ENCODE assay signal across 17 cellular contexts in the genomic region with DNA sequence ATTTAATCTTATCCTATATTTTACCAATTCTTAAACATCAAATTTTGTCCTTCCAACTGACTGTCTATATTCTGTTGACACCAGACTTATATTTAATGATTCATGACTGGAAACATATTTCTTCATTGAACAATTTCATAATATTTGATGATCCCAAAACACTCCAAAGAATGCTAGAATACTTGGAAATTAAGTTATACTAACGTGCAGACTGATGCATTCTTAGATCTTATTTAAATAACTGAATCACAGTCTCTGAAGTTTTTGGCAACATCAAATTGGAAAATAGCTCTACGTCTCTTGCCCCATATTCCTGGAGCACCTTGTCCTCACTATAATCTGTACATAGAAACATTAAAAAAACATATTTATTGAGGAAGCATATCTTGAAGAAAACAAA.
DNase-seq lines count a peak whose midpoint lies in the region; ATAC-seq and TF ChIP-seq lines count a peak whose summit lies in the region.
"Had no signal": no experiment of that assay in that cellular context is flagged by ENCODE, and none has a peak within 500 bp of the region (broad histone marks: within the 10 kb centered on the region; RNA-seq: fewer than 3 reads in every experiment).

No MANE protein-coding gene starts in this region.

- H3K4me1 Mint-ChIP-seq in stimulated activated naive B cell treated with anti-CD40 and anti-IgM and Interleukin-4, amounts not matched to agents 10 μg/mL and 1 μg/mL and 100 μg/mL, for 72 hours = peaks cover 0 to 6% of the 10 kb centered on the region in 2 donors
- H3K4me1 Mint-ChIP-seq: B cell had no signal

- H3K4me3 ChIP-seq in GM23248 (no peak overlapping the region), RWPE2 (ENCODE audit: severe bottlenecking) (no peak overlapping the region), skeletal muscle satellite cell (ENCODE audit: low read length) (no peak overlapping the region)
- H3K4me3 ChIP-seq: SJCRH30 had no signal

- H3K36me3 Mint-ChIP-seq in stimulated activated naive B cell treated with anti-CD40 and anti-IgM and Interleukin-4, amounts not matched to agents 10 μg/mL and 1 μg/mL and 100 μg/mL, for 72 hours = no peaks in the 10 kb centered on the region

- ATAC-seq in RWPE2 (ENCODE audit: low read depth) (no peak), HG02973 (IDR thresholded peaks at IDR 0.05; ENCODE audit: unreplicated experiment) (no peak)
- no peak for ATAC-seq in stimulated activated naive B cell treated with anti-CD40 and anti-IgM and Interleukin-4, amounts not matched to agents 10 μg/mL and 1 μg/mL and 100 μg/mL, for 72 hours (replicated peaks)

- no peak for TF ChIP-seq CTCF in RWPE2 (IDR thresholded peaks at IDR 0.05; ENCODE audit: poor library complexity, severe bottlenecking)

- H3K9me3 ChIP-seq in GM23248 (ENCODE audit: low read depth) = no peaks in the 10 kb centered on the region
- no peaks in the 10 kb centered on the region for H3K9me3 ChIP-seq in RWPE2 (ENCODE audit: severe bottlenecking)
- no peaks in the 10 kb centered on the region for H3K9me3 ChIP-seq in skeletal muscle satellite cell (replicated peaks; ENCODE audit: low read length)
- H3K9me3 ChIP-seq: SJCRH30 had no signal

- no peaks in the 10 kb centered on the region for H4K20me1 ChIP-seq in GM23248 (ENCODE audit: insufficient read depth)

- H3K9me3 Mint-ChIP-seq in stimulated activated naive B cell treated with anti-CD40 and anti-IgM and Interleukin-4, amounts not matched to agents 10 μg/mL and 1 μg/mL and 100 μg/mL, for 72 hours = no peaks in the 10 kb centered on the region

- peak overlapping the region; percentile 12 for H3K4me2 ChIP-seq in GM23248 (ENCODE audit: unreplicated experiment)
- H3K4me2 ChIP-seq in skeletal muscle satellite cell (ENCODE audit: low read length) = no peak overlapping the region
- H3K4me2 ChIP-seq: KMS-11 had no signal

- H3K4me3 Mint-ChIP-seq in stimulated activated naive B cell treated with anti-CD40 and anti-IgM and Interleukin-4, amounts not matched to agents 10 μg/mL and 1 μg/mL and 100 μg/mL, for 72 hours = no peak overlapping the region
- H3K4me3 Mint-ChIP-seq: B cell had no signal

- H3K27ac ChIP-seq in GM23248 = peak overlapping the region; percentile 70
- H3K27ac ChIP-seq in RWPE2 (ENCODE audit: poor library complexity, severe bottlenecking) = peak overlapping the region; percentile 77
- H3K27ac ChIP-seq: KMS-11, SJCRH30 had no signal

- DNase-seq in GM23248 (no peak), RWPE2 (ENCODE audit: low spot score) (no peak), fibroblast of peridontal ligament (ENCODE audit: extremely low read depth) (peak; percentile 56), Ammon's horn (ENCODE audit: low spot score) (no peak)
- no peak for DNase-seq in stimulated activated naive B cell treated with anti-CD40 and anti-IgM and Interleukin-4, amounts not matched to agents 10 μg/mL and 1 μg/mL and 100 μg/mL, for 72 hours
- DNase-seq: DMS 273 treated with DMSO at 0.1 percent for 48 hours, GOT3, NCI-H1417 treated with DMSO at 0.1 percent for 48 hours, NCI-H1930, NCI-H226, NCI-H524, NCI-H82, SJCRH30 had no signal

- peaks cover 94% of the 10 kb centered on the region for H3F3A ChIP-seq in GM23248 (ENCODE audit: insufficient read depth)

- H3K27me3 ChIP-seq in GM23248 (replicated peaks; ENCODE audit: insufficient read depth) (no peaks in the 10 kb centered on the region), RWPE2 (ENCODE audit: insufficient read depth, poor library complexity, severe bottlenecking) (no peaks in the 10 kb centered on the region), skeletal muscle satellite cell (ENCODE audit: control insufficient read depth, insufficient read depth, low read length) (no peaks in the 10 kb centered on the region)
- H3K27me3 ChIP-seq: SJCRH30 had no signal

- no peaks in the 10 kb centered on the region for H3K9me2 ChIP-seq in GM23248 (ENCODE audit: insufficient read depth)

- peaks cover 76% of the 10 kb centered on the region for H3K79me2 ChIP-seq in GM23248 (ENCODE audit: insufficient read depth)

- H2AFZ ChIP-seq in GM23248 = no peak overlapping the region

- H3K36me3 ChIP-seq in GM23248 (ENCODE audit: low read depth) (0 out of 2 replicates have a peak, but pooled peaks cover 6% of the 10 kb centered on the region), RWPE2 (ENCODE audit: low read depth) (peaks cover 83% of the 10 kb centered on the region), skeletal muscle satellite cell (ENCODE audit: insufficient read depth, low read length) (peaks cover 52% of the 10 kb centered on the region)

- no peak overlapping the region for H3K9ac ChIP-seq in GM23248
- peak overlapping the region; percentile 42 for H3K9ac ChIP-seq in skeletal muscle satellite cell (ENCODE audit: low read depth, low read length)
- H3K9ac ChIP-seq: KMS-11 had no signal

- 34 to 39% methylated on average over 2 of the region's 2 CpGs for WGBS in GM23248 (ENCODE audit: low coverage in 1 of 2, low lambda C conversion rate in 2 of 2, missing lambda C conversion rate in 2 of 2), 2 experiments

- H3K27ac Mint-ChIP-seq in stimulated activated naive B cell treated with anti-CD40 and anti-IgM and Interleukin-4, amounts not matched to agents 10 μg/mL and 1 μg/mL and 100 μg/mL, for 72 hours = no peak overlapping the region
- H3K27ac Mint-ChIP-seq: B cell had no signal

- in situ Hi-C loops in GM23248 (cut with MboI) = no loop called here

- H3K4me1 ChIP-seq in GM23248 (ENCODE audit: insufficient read depth) (peaks cover 71% of the 10 kb centered on the region), RWPE2 (ENCODE audit: insufficient read depth, poor library complexity, severe bottlenecking) (peaks cover 98% of the 10 kb centered on the region), skeletal muscle satellite cell (ENCODE audit: control insufficient read depth, insufficient read depth, low read length) (peaks cover 85% of the 10 kb centered on the region)

- no peaks in the 10 kb centered on the region for H3K27me3 Mint-ChIP-seq in stimulated activated naive B cell treated with anti-CD40 and anti-IgM and Interleukin-4, amounts not matched to agents 10 μg/mL and 1 μg/mL and 100 μg/mL, for 72 hours
